ENCODE assay signal across 8 cellular contexts in genomic region chr1:958823-959729, GRCh38. TPM values are rescaled to one million over a fixed set of nuclear protein-coding genes. Genes with fewer than 3 reads are reported as not detected.
A peak's percentile ranks its signal among the peaks of the same experiment; 100 is the strongest.
DNase-seq lines count a peak whose midpoint lies in the region; ATAC-seq and TF ChIP-seq lines count a peak whose summit lies in the region.

Gene NOC2L (minus strand): TSS chr1:959256. CDS start chr1:959240, 16 bp downstream.

- intact Hi-C loops in stomach (cut with DNase I; ENCODE audit: low total_unique reads): no loop called here

- peaks cover 18% of the 10 kb centered on the region for H3K4me1 ChIP-seq in KMS-11 (ENCODE audit: low read depth, poor library complexity, severe bottlenecking)
- peaks cover 29 to 45% (median 43%) of the 10 kb centered on the region in 4 donors for H3K4me1 ChIP-seq in stomach

- H3K27me3 ChIP-seq in KMS-11 (ENCODE audit: insufficient read depth, low read depth) (no peaks in the 10 kb centered on the region; the same call in 1 of the 2 replicates), neural cell (ENCODE audit: insufficient read depth, low read depth, low read length) (no peaks in the 10 kb centered on the region), stomach (peaks cover 0 to 6% (median 0%) of the 10 kb centered on the region in 3 donors)

- peak; percentile 35 for TF ChIP-seq RAD21 in neural cell (conservative IDR thresholded peaks at IDR 0.05)

- no peaks in the 10 kb centered on the region for H3F3A ChIP-seq in neural cell (ENCODE audit: insufficient read depth, low read length, poor library complexity, severe bottlenecking)

- no peak for TF ChIP-seq CTCF in KMS-11 (conservative IDR thresholded peaks at IDR 0.05; ENCODE audit: low read depth, low read length)
- no peak for TF ChIP-seq CTCF in fibroblast of the aortic adventitia (IDR thresholded peaks at IDR 0.05; ENCODE audit: insufficient read depth, low read length)
- TF ChIP-seq CTCF in neural cell (IDR thresholded peaks at IDR 0.05; ENCODE audit: poor library complexity, severe bottlenecking): no peak
- no peak for TF ChIP-seq CTCF in stomach (IDR thresholded peaks at IDR 0.05)

- TF ChIP-seq POLR2A in stomach (IDR thresholded peaks at IDR 0.05): no peak

- H3K9ac ChIP-seq in KMS-11 (peak within 1 kb of the TSS; percentile 72), neural cell (ENCODE audit: low read length) (peak within 1 kb of the TSS; percentile 74)

- H2AFZ ChIP-seq in KMS-11 (ENCODE audit: low read depth) (peak within 1 kb of the TSS; percentile 57), neural cell (ENCODE audit: low read depth, low read length) (no peak within 1 kb of the TSS)

- ATAC-seq in GM21576 (IDR thresholded peaks at IDR 0.05; ENCODE audit: unreplicated experiment): peak; percentile 71

- peaks cover 22% of the 10 kb centered on the region for H3K79me2 ChIP-seq in KMS-11 (ENCODE audit: insufficient read depth, low read depth)
- peaks cover 7% of the 10 kb centered on the region for H3K79me2 ChIP-seq in neural cell (replicated peaks; ENCODE audit: insufficient read depth, low read length)

- peak within 1 kb of the TSS; percentile 50 for H3K4me2 ChIP-seq in KMS-11
- peak within 1 kb of the TSS; percentile 69 for H3K4me2 ChIP-seq in neural cell (ENCODE audit: low read length)

- WGBS in stomach, 5 donors: 0 to 9% (median 6%) methylated on average over 38 to 101 of the region's 101 CpGs

- no peaks in the 10 kb centered on the region for H3K9me2 ChIP-seq in neural cell (ENCODE audit: insufficient read depth, low read length)

- TF ChIP-seq EP300 in neural cell (conservative IDR thresholded peaks at IDR 0.05; ENCODE audit: poor library complexity, severe bottlenecking): peak; percentile 14
- no peak for TF ChIP-seq EP300 in stomach (IDR thresholded peaks at IDR 0.05)

- H3K9me3 ChIP-seq in neural cell (ENCODE audit: low read length) (no peaks in the 10 kb centered on the region), stomach (no peaks in the 10 kb centered on the region)

- H3K4me3 ChIP-seq in KMS-11 (IDR thresholded peaks at IDR 0.05; ENCODE audit: insufficient read depth, low read depth, low read length): peak within 1 kb of the TSS; percentile 85
- peak within 1 kb of the TSS; percentile 82 for H3K4me3 ChIP-seq in fibroblast of the aortic adventitia (ENCODE audit: low read depth, low read length)
- H3K4me3 ChIP-seq in neural cell (ENCODE audit: low read length): peak within 1 kb of the TSS; percentile 93
- peak within 1 kb of the TSS; percentile 99 to 100 (median 100) for H3K4me3 ChIP-seq in stomach

- H3K27ac ChIP-seq in KMS-11 (0 out of 2 replicates have a peak within 1 kb of the TSS, but pooled peaks have one; percentile 25), neural cell (ENCODE audit: low read length) (peak within 1 kb of the TSS; percentile 28), stomach (peak within 1 kb of the TSS in 4 of 5 donors; percentile 50 to 80 (median 74))

- H3K36me3 ChIP-seq in KMS-11 (ENCODE audit: insufficient read depth) (peaks cover 10% of the 10 kb centered on the region; the same call in 1 of the 2 replicates), neural cell (ENCODE audit: insufficient read depth, low read length) (no peaks in the 10 kb centered on the region), stomach (peaks cover 41 to 57% (median 51%) of the 10 kb centered on the region in 4 donors)

- no peaks in the 10 kb centered on the region for H4K20me1 ChIP-seq in KMS-11 (ENCODE audit: insufficient read depth)
- H4K20me1 ChIP-seq in neural cell (ENCODE audit: insufficient read depth): no peaks in the 10 kb centered on the region

- DNase-seq in DMS153 (lab: John Stamatoyannopoulos, UW) (peak; percentile 87), SHP77 (lab: John Stamatoyannopoulos, UW) (peak; percentile 73 to 81), fibroblast of the aortic adventitia (ENCODE audit: low read depth) (peak; percentile 81), stomach (peak; percentile 96)
- peak; percentile 96 for DNase-seq in activated T-helper 9 cell treated with anti-CD3 and anti-CD28 coated beads, Interleukin-2, amount 50 U/mL, for 16 hours (ENCODE audit: low read depth)

TF ChIP-seq in neural cell, 6 proteins besides CTCF, POLR2A, EP300 and RAD21:
- TF ChIP-seq TAF1 (IDR thresholded peaks at IDR 0.05; ENCODE audit: low read depth) (no peak), MXI1 (conservative IDR thresholded peaks at IDR 0.05; ENCODE audit: poor library complexity, severe bottlenecking) (peak; percentile 95), POLR2AphosphoS5 (IDR thresholded peaks at IDR 0.05) (peak; percentile 81), SMC3 (conservative IDR thresholded peaks at IDR 0.05; ENCODE audit: poor library complexity) (peak; percentile 21), REST (IDR thresholded peaks at IDR 0.05; ENCODE audit: borderline replicate concordance) (peak; percentile 49), EZH2 (IDR thresholded peaks at IDR 0.05; ENCODE audit: borderline replicate concordance, insufficient read depth, low read length, poor library complexity, severe bottlenecking) (no peak)
TF ChIP-seq in neural cell: peak in this region for 4.

RNA-seq across cellular contexts. Expression of gene NOC2L, which starts in this region (rescaled TPM):
- 41.0 and 54.1 TPM in 2 replicates for total RNA-seq in fibroblast of the aortic adventitia (ENCODE audit: low replicate concordance)
- 77.2 and 78.2 TPM in 2 replicates for polyA plus RNA-seq in neural cell
- polyA minus RNA-seq in neural cell: 70.8 and 77.2 TPM in 2 replicates
- total RNA-seq in stomach: 10 to 100 TPM; 30.4 to 69.2 (median 40.3) TPM
- 10 to 100 TPM; 33.5 to 57.9 (median 50.1) TPM for polyA plus RNA-seq in stomach

Comparison
In these comparisons a context has a peak if more than half of its experiments do, and no peak if none do; other contexts are left out.
1. Peak in every context shown above with its lines: DNase-seq, ATAC-seq, H3K4me3 ChIP-seq and H3K27ac ChIP-seq.